ENCODE assay signal across 9 cellular contexts in genomic region chr11:58905141-58905715, GRCh38. TPM values are rescaled to one million over a fixed set of nuclear protein-coding genes. Genes with fewer than 3 reads are reported as not detected.
DNase-seq lines count a peak whose midpoint lies in the region; ATAC-seq lines count a peak whose summit lies in the region.
"Had no signal": no experiment of that assay in that cellular context is flagged by ENCODE, and none has a peak within 500 bp of the region (broad histone marks: within the 10 kb centered on the region; RNA-seq: fewer than 3 reads in every experiment).

No MANE protein-coding gene starts in this region.

- ATAC-seq in left lobe of liver: peak; percentile 7
- ATAC-seq in GM19328 (IDR thresholded peaks at IDR 0.05; ENCODE audit: unreplicated experiment): no peak
- ATAC-seq in HG03460 (IDR thresholded peaks at IDR 0.05; ENCODE audit: unreplicated experiment): no peak

- peak; percentile 3 for DNase-seq in stimulated activated CD4-positive, alpha-beta T cell treated with anti-CD3 and anti-CD28 coated beads, Interleukin-15, amount 100 ng/mL, for 24 hours
- no peak for DNase-seq in stimulated activated CD4-positive, alpha-beta T cell treated with anti-CD3 and anti-CD28 coated beads, Interleukin-4, amount 100 ng/mL, for 24 hours
- DNase-seq in dedifferentiated amniotic fluid mesenchymal stem cell (ENCODE audit: extremely low spot score): peak; percentile 32
- no peak for DNase-seq in left lobe of liver (ENCODE audit: low spot score)
- DNase-seq in midbrain (lab: John Stamatoyannopoulos, UW): no peak
- DNase-seq in GDM1 (lab: John Stamatoyannopoulos, UW): no peak
- DNase-seq: effector memory CD4-positive, alpha-beta T cell had no signal

RNA-seq across cellular contexts. Expression of gene GLYATL1, which starts 34.1 kb away (rescaled TPM):
- total RNA-seq in left lobe of liver: 374 TPM

Comparison
In these comparisons a context has a peak if more than half of its experiments do, and no peak if none do; other contexts are left out.
1. DNase-seq: peak in stimulated activated CD4-positive, alpha-beta T cell treated with anti-CD3 and anti-CD28 coated beads, Interleukin-15, amount 100 ng/mL, for 24 hours (single experiment) and dedifferentiated amniotic fluid mesenchymal stem cell (single experiment); none in stimulated activated CD4-positive, alpha-beta T cell treated with anti-CD3 and anti-CD28 coated beads, Interleukin-4, amount 100 ng/mL, for 24 hours (single experiment), left lobe of liver (single experiment), midbrain (single experiment) and GDM1 (single experiment).